In the genomic region with DNA sequence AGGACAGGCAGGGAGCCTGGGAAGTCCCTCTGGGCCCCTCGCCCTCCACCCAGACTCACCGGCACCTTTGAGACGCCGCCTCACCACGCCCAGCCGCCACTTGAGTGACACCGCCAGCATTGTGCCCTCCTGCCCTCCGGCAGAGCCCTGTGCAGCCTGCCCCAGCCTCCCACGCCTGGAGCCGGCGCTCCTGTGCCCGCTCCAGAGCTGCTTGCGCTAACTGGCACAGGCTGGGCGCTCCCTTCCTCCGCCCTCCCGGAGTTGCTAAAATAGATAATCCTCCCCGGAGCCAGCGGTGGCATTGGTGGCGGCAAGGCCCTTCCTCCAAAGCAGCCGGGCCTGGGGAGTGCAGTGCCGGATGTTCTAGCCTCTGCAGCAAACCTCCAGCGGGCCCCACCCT, we compare ENCODE assay signal across 1 cellular context.
TF ChIP-seq lines count a peak whose summit lies in the region.

No MANE protein-coding gene starts in this region.

TF ChIP-seq in WTC11, 78 proteins besides CTCF, POLR2A, EP300 and RAD21 (continued from another document):
- no peak for TF ChIP-seq E2F4 (CRISPR knock-in tag; IDR thresholded peaks at IDR 0.05; ENCODE audit: borderline replicate concordance, low read depth)
